Comparison of ENCODE assay signal across 16 cellular contexts in genomic region chr22:35452351-35452781, GRCh38. TPM values are rescaled to one million over a fixed set of nuclear protein-coding genes. Genes with fewer than 3 reads are reported as not detected.
DNase-seq lines count a peak whose midpoint lies in the region; ATAC-seq lines count a peak whose summit lies in the region.
"Had no signal": no experiment of that assay in that cellular context is flagged by ENCODE, and none has a peak within 500 bp of the region (broad histone marks: within the 10 kb centered on the region; RNA-seq: fewer than 3 reads in every experiment).

No MANE protein-coding gene starts in this region.

- no peaks in the 10 kb centered on the region for H3K27me3 ChIP-seq in rectal smooth muscle tissue (ENCODE audit: control insufficient read depth, insufficient read depth, low read length)
- no peaks in the 10 kb centered on the region for H3K27me3 ChIP-seq in Karpas-422 (ENCODE audit: low read length)
- H3K27me3 ChIP-seq: BLaER1 treated with 17β-estradiol and CSF1 and Interleukin-3, amounts not matched to agents 10 nM and 100 nM had no signal

- intact Hi-C loops in left colon (cut with DNase I, micrococcal nuclease) = no loop called here

- no peaks in the 10 kb centered on the region for H3K9me3 ChIP-seq in Karpas-422 (ENCODE audit: low read length)
- H3K9me3 ChIP-seq: A549; BLaER1 treated with 17β-estradiol and CSF1 and Interleukin-3, amounts not matched to agents 10 nM and 100 nM had no signal

- H3K4me2 ChIP-seq in Karpas-422 (ENCODE audit: low read depth, low read length, poor library complexity, severe bottlenecking) = no peak overlapping the region
- H3K4me2 ChIP-seq: A549; BLaER1 treated with 17β-estradiol and CSF1 and Interleukin-3, amounts not matched to agents 10 nM and 100 nM had no signal

- peak; percentile 84 for ATAC-seq in left colon
- no peak for ATAC-seq in GM19324 (IDR thresholded peaks at IDR 0.05; ENCODE audit: low FRiP score, unreplicated experiment)
- no peak for ATAC-seq in HG02973 (IDR thresholded peaks at IDR 0.05; ENCODE audit: unreplicated experiment)
- ATAC-seq: A549; stimulated activated effector memory CD8-positive, alpha-beta T cell treated with anti-CD3 and anti-CD28 coated beads, Interleukin-12 subunit alpha, Interleukin-12 subunit beta, amount 100 ng/mL, for 72 hours had no signal

- DNase-seq in NCI-H2107 treated with DMSO at 0.1 percent for 48 hours (lab: John Stamatoyannopoulos, UW; ENCODE audit: unreplicated experiment) = peak; percentile 52
- no peak for DNase-seq in NCI-H2107 (lab: John Stamatoyannopoulos, UW)
- DNase-seq in NCI-H2029 (lab: John Stamatoyannopoulos, UW) = peak; percentile 83
- DNase-seq in left colon = peak; percentile 83 to 88
- no peak for DNase-seq in Karpas-422
- DNase-seq: activated CD4-positive, alpha-beta T cell treated with anti-CD3 and anti-CD28 coated beads, Interleukin-2, amount 50 U/mL, for 1 hour; activated naive CD4-positive, alpha-beta T cell treated with Interleukin-2 at 50 U/mL for 16 hours; DMS 273 treated with DMSO at 0.1 percent for 48 hours; retina; stimulated activated CD4-positive, alpha-beta T cell treated with anti-CD3 and anti-CD28 coated beads, Interleukin-12 subunit alpha, Interleukin-12 subunit beta, amount 100 ng/mL, for 4 hours had no signal

- peak overlapping the region; percentile 32 for H3K9ac ChIP-seq in rectal smooth muscle tissue (ENCODE audit: low read length)
- no peak overlapping the region for H3K9ac ChIP-seq in Karpas-422 (ENCODE audit: low read length)
- H3K9ac ChIP-seq: BLaER1 treated with 17β-estradiol and CSF1 and Interleukin-3, amounts not matched to agents 10 nM and 100 nM had no signal

- H2AFZ ChIP-seq in Karpas-422 (ENCODE audit: low read length) = no peak overlapping the region

- peaks cover 4% of the 10 kb centered on the region for H3K4me1 ChIP-seq in rectal smooth muscle tissue (ENCODE audit: control insufficient read depth, insufficient read depth, low read length)
- no peaks in the 10 kb centered on the region for H3K4me1 ChIP-seq in Karpas-422 (ENCODE audit: low read length)

- H3K4me3 ChIP-seq in rectal smooth muscle tissue (ENCODE audit: low read length) (no peak overlapping the region), Karpas-422 (ENCODE audit: low read length) (no peak overlapping the region)
- H3K4me3 ChIP-seq: A549; BLaER1 treated with 17β-estradiol and CSF1 and Interleukin-3, amounts not matched to agents 10 nM and 100 nM had no signal

- H3K79me2 ChIP-seq in Karpas-422 (ENCODE audit: low read length) = no peaks in the 10 kb centered on the region

- H3K36me3 ChIP-seq in rectal smooth muscle tissue (ENCODE audit: control insufficient read depth, insufficient read depth, low read length) = no peaks in the 10 kb centered on the region
- no peaks in the 10 kb centered on the region for H3K36me3 ChIP-seq in Karpas-422 (ENCODE audit: insufficient read depth, low read length)

- no peaks in the 10 kb centered on the region for H3K9me2 ChIP-seq in Karpas-422 (replicated peaks; ENCODE audit: insufficient read depth, low read length)

- H4K20me1 ChIP-seq in Karpas-422 (ENCODE audit: insufficient read depth, low read depth, low read length) = no peaks in the 10 kb centered on the region

- H3K27ac ChIP-seq in rectal smooth muscle tissue (ENCODE audit: low read depth, low read length) (peak overlapping the region; percentile 27), Karpas-422 (ENCODE audit: low read length) (no peak overlapping the region)
- H3K27ac ChIP-seq: A549; BLaER1 treated with 17β-estradiol and CSF1 and Interleukin-3, amounts not matched to agents 10 nM and 100 nM had no signal

RNA-seq across cellular contexts. Expression of gene MCM5, which starts 52.4 kb away (rescaled TPM):
- total RNA-seq in left colon = 10 to 100 TPM; 17.2 to 32.0 TPM
- total RNA-seq in Karpas-422 (2014; rRNA removed; shearing (Covaris generic); ENCODE audit: low replicate concordance) = 83.7 and 97.4 TPM in 2 replicates

Comparison
In these comparisons a context has a peak if more than half of its experiments do, and no peak if none do; other contexts are left out.
1. DNase-seq: peak in NCI-H2107 treated with DMSO at 0.1 percent for 48 hours (single experiment), NCI-H2029 (single experiment) and left colon (2 of 2); none in NCI-H2107 (single experiment) and Karpas-422 (single experiment).